ENCODE assay signal across 37 cellular contexts in the genomic region with DNA sequence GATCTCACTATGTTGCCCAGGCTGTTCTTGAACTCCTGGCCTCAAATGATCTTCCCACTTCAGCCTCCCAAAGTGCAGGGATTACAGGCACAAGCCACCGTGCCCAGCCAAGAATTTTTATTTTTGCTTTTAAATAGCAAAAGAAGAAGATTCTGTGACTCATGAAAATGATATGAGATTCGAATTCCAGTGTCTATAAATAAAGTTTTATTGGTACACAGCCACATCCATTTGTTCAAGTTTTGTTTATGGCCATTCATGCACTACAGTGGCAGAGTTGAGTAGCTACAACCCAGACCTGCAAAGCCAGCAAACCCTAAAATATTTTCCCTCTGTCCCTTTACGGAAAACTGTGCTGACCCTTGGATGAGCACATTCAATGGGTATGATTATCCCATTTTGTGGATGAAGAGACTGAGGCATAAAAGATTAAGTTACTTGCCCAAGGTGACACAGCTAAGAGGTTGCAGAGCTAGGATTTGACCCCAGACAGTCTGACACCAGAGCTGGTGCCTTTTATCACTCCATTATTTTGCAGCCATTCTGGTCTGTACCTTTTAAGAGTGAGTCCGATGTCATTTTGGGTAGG. TPM values are rescaled to one million over a fixed set of nuclear protein-coding genes. Genes with fewer than 3 reads are reported as not detected.
"Had no signal": no experiment of that assay in that cellular context is flagged by ENCODE, and none has a peak within 500 bp of the region (broad histone marks: within the 10 kb centered on the region; RNA-seq: fewer than 3 reads in every experiment).

No MANE protein-coding gene starts in this region.

- H3K27me3 ChIP-seq: adrenal gland, body of pancreas, cardiac muscle cell, colonic mucosa, esophagus squamous epithelium had no signal

- DNase-seq: activated CD4-positive, alpha-beta memory T cell treated with anti-CD3 and anti-CD28 coated beads for 36 hours; activated CD4-positive, alpha-beta T cell treated with anti-CD3 and anti-CD28 coated beads for 36 hours; activated CD4-positive, alpha-beta T cell treated with anti-CD3 and anti-CD28 coated beads, Interleukin-2, amount 10 ng/mL, durations not matched to agents 24 days and 14 days; activated CD4-positive, CD25-positive, alpha-beta regulatory T cell; activated CD4-positive, CD25-positive, alpha-beta regulatory T cell treated with anti-CD3 and anti-CD28 coated beads, Interleukin-2, amount 50 U/mL, for 72 hours; activated CD8-positive, alpha-beta memory T cell treated with anti-CD3 and anti-CD28 coated beads, Interleukin-2, amount 10 ng/mL, durations not matched to agents 7 days and 5 days; activated CD8-positive, alpha-beta memory T cell treated with anti-CD3 and anti-CD28 coated beads, Interleukin-2, amount 50 U/mL, for 4 hours; activated CD8-positive, alpha-beta T cell treated with anti-CD3 and anti-CD28 coated beads, Interleukin-2, amount 10 ng/mL, durations not matched to agents 7 days and 5 days; activated effector memory CD4-positive, alpha-beta T cell treated with anti-CD3 and anti-CD28 coated beads, Interleukin-2, amount 50 U/mL, for 16 hours; activated naive CD4-positive, alpha-beta T cell treated with anti-CD3 and anti-CD28 coated beads for 36 hours; activated naive CD8-positive, alpha-beta T cell treated with anti-CD3 and anti-CD28 coated beads for 36 hours; activated naive CD8-positive, alpha-beta T cell treated with anti-CD3 and anti-CD28 coated beads, Interleukin-2, amount 50 U/mL, for 24 hours; activated T-cell treated with anti-CD3 and anti-CD28 coated beads, Interleukin-2, amount 50 U/mL, for 1 hour; activated T-cell treated with anti-CD3 and anti-CD28 coated beads, Interleukin-2, amount 50 U/mL, for 48 hours; adrenal gland; amygdala; aorta; body of pancreas; central memory CD4-positive, alpha-beta T cell; cerebellar nuclear complex; colonic mucosa; effector CD8-positive, alpha-beta T cell; esophagus squamous epithelium; foreskin melanocyte; heart right ventricle; T-helper 2 cell had no signal

- H3K36me3 ChIP-seq: adrenal gland, cardiac muscle cell, colonic mucosa, gastroesophageal sphincter, heart right ventricle had no signal

- FAIRE-seq: endometrium, endothelial cell of umbilical vein had no signal

- ATAC-seq: activated CD4-positive, alpha-beta T cell treated with anti-CD3 and anti-CD28 coated beads for 36 hours; activated CD8-positive, alpha-beta memory T cell treated with anti-CD3 and anti-CD28 coated beads, Interleukin-2, amount 10 ng/mL, durations not matched to agents 7 days and 5 days; activated CD8-positive, alpha-beta T cell treated with anti-CD3 and anti-CD28 coated beads, Interleukin-2, amount 10 ng/mL, durations not matched to agents 7 days and 5 days; activated naive CD8-positive, alpha-beta T cell treated with anti-CD3 and anti-CD28 coated beads, Interleukin-2, amount 50 U/mL, for 24 hours; body of pancreas; gastroesophageal sphincter had no signal

- H3K4me3 ChIP-seq: adrenal gland, body of pancreas, cardiac muscle cell, colonic mucosa, esophagus squamous epithelium, gastroesophageal sphincter, heart right ventricle had no signal

- H3K9me3 ChIP-seq: adrenal gland, body of pancreas, colonic mucosa, esophagus squamous epithelium, gastroesophageal sphincter, heart right ventricle had no signal

- H3K27ac ChIP-seq: adrenal gland, body of pancreas, cardiac muscle cell, colonic mucosa, epithelial cell of prostate, esophagus squamous epithelium, gastroesophageal sphincter, heart right ventricle had no signal

- H3K4me1 ChIP-seq: adrenal gland, body of pancreas, colonic mucosa, esophagus squamous epithelium, gastroesophageal sphincter, heart right ventricle had no signal

RNA-seq across cellular contexts. Expression of a gene that starts 34.2 kb away (rescaled TPM):
- total RNA-seq: activated CD4-positive, alpha-beta memory T cell treated with anti-CD3 and anti-CD28 coated beads for 36 hours; activated CD4-positive, alpha-beta T cell treated with anti-CD3 and anti-CD28 coated beads for 36 hours; activated CD4-positive, alpha-beta T cell treated with anti-CD3 and anti-CD28 coated beads, Interleukin-2, amount 10 ng/mL, durations not matched to agents 24 days and 14 days; activated CD8-positive, alpha-beta memory T cell treated with anti-CD3 and anti-CD28 coated beads for 36 hours; activated CD8-positive, alpha-beta memory T cell treated with anti-CD3 and anti-CD28 coated beads, Interleukin-2, amount 10 ng/mL, durations not matched to agents 7 days and 5 days; activated CD8-positive, alpha-beta T cell treated with anti-CD3 and anti-CD28 coated beads, Interleukin-2, amount 10 ng/mL, durations not matched to agents 7 days and 5 days; activated naive CD4-positive, alpha-beta T cell treated with anti-CD3 and anti-CD28 coated beads for 36 hours; activated naive CD8-positive, alpha-beta T cell treated with anti-CD3 and anti-CD28 coated beads for 36 hours; activated T-helper 1 cell treated with anti-CD3 and anti-CD28 coated beads, Interleukin-12 subunit alpha, Interleukin-12 subunit beta, Interleukin-2, Interleukin-4 antibody, amounts not matched to agents 30 ng/mL and 10 ng/mL and 1 ng/mL, durations not matched to agents 14 hours and 24 hours and 36 hours; activated T-helper 2 cell treated with anti-CD3 and anti-CD28 coated beads, Interferon-gamma antibody, Interleukin-2, Interleukin-4, amounts not matched to agents 10 μg/mL and 5 μg/mL and 100 μg/mL, durations not matched to agents 14 hours and 24 hours and 36 hours; aorta; cardiac muscle cell; endothelial cell of umbilical vein; fibroblast of lung; fibroblast of villous mesenchyme; glomerular endothelial cell had no signal
- polyA plus RNA-seq: cardiac muscle cell, endothelial cell of umbilical vein, fibroblast of lung had no signal
